ENCODE assay signal across 8 cellular contexts in genomic region chr18:21997207-21998143, GRCh38.
DNase-seq lines count a peak whose midpoint lies in the region; ATAC-seq and TF ChIP-seq lines count a peak whose summit lies in the region.

No MANE protein-coding gene starts in this region.

- H4K20me1 ChIP-seq in MM.1S (ENCODE audit: insufficient read depth, low read length): no peaks in the 10 kb centered on the region

- H3K4me2 ChIP-seq in MM.1S (ENCODE audit: low read depth, low read length) (no peak overlapping the region; the same call in 1 of the 2 replicates), skeletal muscle satellite cell (ENCODE audit: low read length) (peak overlapping the region; percentile 13)

- peak; percentile 73 for DNase-seq in D341Med (ENCODE audit: low spot score)
- peak; percentile 16 for DNase-seq in GM19238 (ENCODE audit: insufficient read length, low spot score)
- DNase-seq in MM.1S: peak; percentile 51
- DNase-seq in left ventricle myocardium inferior: no peak
- no peak for DNase-seq in C1 segment of cervical spinal cord (lab: John Stamatoyannopoulos, UW)

- TF ChIP-seq CTCF in MM.1S (IDR thresholded peaks at IDR 0.05; ENCODE audit: low read length): peak; percentile 88
- peak; percentile 85 for TF ChIP-seq CTCF in WI38 (IDR thresholded peaks at IDR 0.05; ENCODE audit: low read depth, low read length)
- TF ChIP-seq CTCF in left ventricle myocardium inferior (IDR thresholded peaks at IDR 0.05; ENCODE audit: borderline replicate concordance): peak; percentile 92

- no peaks in the 10 kb centered on the region for H3K79me2 ChIP-seq in MM.1S (ENCODE audit: low read length)

- no peaks in the 10 kb centered on the region for H3K4me1 ChIP-seq in MM.1S (ENCODE audit: low read length)
- peaks cover 30% of the 10 kb centered on the region for H3K4me1 ChIP-seq in left ventricle myocardium inferior
- no peaks in the 10 kb centered on the region for H3K4me1 ChIP-seq in skeletal muscle satellite cell (ENCODE audit: control insufficient read depth, insufficient read depth, low read length)

- H3K27ac ChIP-seq in MM.1S (ENCODE audit: low read length) (no peak overlapping the region), left ventricle myocardium inferior (replicated peaks) (peak overlapping the region; percentile 79)

- H3K9me2 ChIP-seq in MM.1S (replicated peaks; ENCODE audit: insufficient read depth, low read length): no peaks in the 10 kb centered on the region

- H3K9ac ChIP-seq in MM.1S (ENCODE audit: low read length) (no peak overlapping the region), skeletal muscle satellite cell (ENCODE audit: low read depth, low read length) (no peak overlapping the region)

- intact Hi-C loops in left ventricle myocardium inferior (cut with micrococcal nuclease): loop anchor here (10.0 kb wide), 1 partner anchor 167 kb away; the partner anchor contains the start of gene GATA6

- no peaks in the 10 kb centered on the region for H3K36me3 ChIP-seq in MM.1S (replicated peaks; ENCODE audit: insufficient read depth, low read length)
- H3K36me3 ChIP-seq in left ventricle myocardium inferior: no peaks in the 10 kb centered on the region
- no peaks in the 10 kb centered on the region for H3K36me3 ChIP-seq in skeletal muscle satellite cell (ENCODE audit: insufficient read depth, low read length)

- no peaks in the 10 kb centered on the region for H3K9me3 ChIP-seq in MM.1S (replicated peaks; ENCODE audit: insufficient read depth, low read length)
- H3K9me3 ChIP-seq in left ventricle myocardium inferior (replicated peaks): no peaks in the 10 kb centered on the region
- H3K9me3 ChIP-seq in skeletal muscle satellite cell (replicated peaks; ENCODE audit: low read length): no peaks in the 10 kb centered on the region

- ATAC-seq in GM21619 (IDR thresholded peaks at IDR 0.05; ENCODE audit: unreplicated experiment): no peak

- H3K27me3 ChIP-seq in MM.1S (replicated peaks; ENCODE audit: insufficient read depth, low read length): no peaks in the 10 kb centered on the region
- H3K27me3 ChIP-seq in left ventricle myocardium inferior (ENCODE audit: low read depth): no peaks in the 10 kb centered on the region
- no peaks in the 10 kb centered on the region for H3K27me3 ChIP-seq in skeletal muscle satellite cell (ENCODE audit: control insufficient read depth, insufficient read depth, low read length)

- H2AFZ ChIP-seq in MM.1S (ENCODE audit: low read length): peak overlapping the region; percentile 37; the same call in 1 of the 2 replicates

- H3K4me3 ChIP-seq in MM.1S (ENCODE audit: low read length) (no peak overlapping the region), WI38 (ENCODE audit: low read depth, low read length) (no peak overlapping the region), left ventricle myocardium inferior (no peak overlapping the region), skeletal muscle satellite cell (ENCODE audit: low read length) (no peak overlapping the region)

- H3F3A ChIP-seq in MM.1S (ENCODE audit: insufficient read depth, low read length): no peaks in the 10 kb centered on the region

Comparison
In these comparisons a context has a peak if more than half of its experiments do, and no peak if none do; other contexts are left out.
1. DNase-seq: peak in D341Med (single experiment), GM19238 (single experiment) and MM.1S (single experiment); none in left ventricle myocardium inferior (single experiment) and C1 segment of cervical spinal cord (0 of 14).
2. Peak in every context shown above with its lines, with median percentiles within 50 percentile points of each other: CTCF ChIP-seq.